ENCODE assay signal across 1 cellular context in the genomic region with DNA sequence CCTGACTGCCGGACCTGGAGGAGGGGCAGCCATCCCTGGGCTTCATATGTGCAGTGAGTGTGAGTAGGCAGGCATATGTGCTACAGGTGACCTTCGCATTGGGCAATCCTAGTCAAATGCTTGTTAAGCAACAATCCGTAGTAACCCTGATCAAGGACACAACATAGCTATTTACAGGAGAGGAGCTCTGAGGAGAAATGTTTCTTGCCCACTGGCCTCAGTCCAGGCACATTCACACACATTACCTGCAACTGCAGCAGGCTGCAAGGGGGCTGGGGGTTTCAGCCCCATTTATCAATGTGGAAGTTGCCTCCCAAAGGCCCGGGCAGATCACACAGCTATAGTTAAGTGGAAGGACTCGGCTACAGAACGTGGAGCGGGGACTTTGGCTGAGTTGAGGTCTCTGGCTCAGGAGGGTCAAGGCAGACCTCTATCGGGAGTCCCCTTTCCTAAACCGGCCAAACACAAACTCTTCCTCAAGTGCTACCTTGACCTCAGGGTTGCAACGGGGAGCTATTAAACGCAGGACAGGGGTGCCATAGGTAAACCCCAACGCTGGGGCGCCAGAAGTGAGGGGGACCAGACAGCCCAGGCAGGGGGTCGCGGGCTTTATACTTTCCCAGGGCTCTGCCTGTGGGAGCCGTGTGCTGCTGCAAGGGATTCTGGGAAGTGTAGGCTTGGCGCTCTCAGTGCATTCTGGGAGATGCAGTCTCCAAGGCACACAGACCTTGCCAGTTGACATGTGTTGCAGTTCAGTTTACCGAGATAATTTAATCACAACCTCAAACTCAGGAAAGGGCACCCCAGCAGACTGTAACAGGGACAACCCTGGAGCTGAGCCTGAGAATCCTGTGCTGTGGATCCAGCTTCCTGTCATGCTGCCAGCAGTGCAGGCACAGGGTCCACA.
A peak's percentile ranks its signal among the peaks of the same experiment; 100 is the strongest.
TF ChIP-seq lines count a peak whose summit lies in the region.

No MANE protein-coding gene starts in this region.

TF ChIP-seq in HepG2, 621 proteins besides CTCF, POLR2A, EP300 and RAD21 (continued from another document and continues in another):
- TF ChIP-seq, protein P1, sequence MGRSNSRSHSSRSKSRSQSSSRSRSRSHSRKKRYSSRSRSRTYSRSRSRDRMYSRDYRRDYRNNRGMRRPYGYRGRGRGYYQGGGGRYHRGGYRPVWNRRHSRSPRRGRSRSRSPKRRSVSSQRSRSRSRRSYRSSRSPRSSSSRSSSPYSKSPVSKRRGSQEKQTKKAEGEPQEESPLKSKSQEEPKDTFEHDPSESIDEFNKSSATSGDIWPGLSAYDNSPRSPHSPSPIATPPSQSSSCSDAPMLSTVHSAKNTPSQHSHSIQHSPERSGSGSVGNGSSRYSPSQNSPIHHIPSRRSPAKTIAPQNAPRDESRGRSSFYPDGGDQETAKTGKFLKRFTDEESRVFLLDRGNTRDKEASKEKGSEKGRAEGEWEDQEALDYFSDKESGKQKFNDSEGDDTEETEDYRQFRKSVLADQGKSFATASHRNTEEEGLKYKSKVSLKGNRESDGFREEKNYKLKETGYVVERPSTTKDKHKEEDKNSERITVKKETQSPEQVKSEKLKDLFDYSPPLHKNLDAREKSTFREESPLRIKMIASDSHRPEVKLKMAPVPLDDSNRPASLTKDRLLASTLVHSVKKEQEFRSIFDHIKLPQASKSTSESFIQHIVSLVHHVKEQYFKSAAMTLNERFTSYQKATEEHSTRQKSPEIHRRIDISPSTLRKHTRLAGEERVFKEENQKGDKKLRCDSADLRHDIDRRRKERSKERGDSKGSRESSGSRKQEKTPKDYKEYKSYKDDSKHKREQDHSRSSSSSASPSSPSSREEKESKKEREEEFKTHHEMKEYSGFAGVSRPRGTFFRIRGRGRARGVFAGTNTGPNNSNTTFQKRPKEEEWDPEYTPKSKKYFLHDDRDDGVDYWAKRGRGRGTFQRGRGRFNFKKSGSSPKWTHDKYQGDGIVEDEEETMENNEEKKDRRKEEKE (IDR thresholded peaks at IDR 0.05): no peak
- TF ChIP-seq, protein P2, sequence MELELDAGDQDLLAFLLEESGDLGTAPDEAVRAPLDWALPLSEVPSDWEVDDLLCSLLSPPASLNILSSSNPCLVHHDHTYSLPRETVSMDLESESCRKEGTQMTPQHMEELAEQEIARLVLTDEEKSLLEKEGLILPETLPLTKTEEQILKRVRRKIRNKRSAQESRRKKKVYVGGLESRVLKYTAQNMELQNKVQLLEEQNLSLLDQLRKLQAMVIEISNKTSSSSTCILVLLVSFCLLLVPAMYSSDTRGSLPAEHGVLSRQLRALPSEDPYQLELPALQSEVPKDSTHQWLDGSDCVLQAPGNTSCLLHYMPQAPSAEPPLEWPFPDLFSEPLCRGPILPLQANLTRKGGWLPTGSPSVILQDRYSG (CRISPR knock-in tag; IDR thresholded peaks at IDR 0.05): peak; percentile 69; the same call in 1 of the 2 replicates
- TF ChIP-seq ZNF780A (CRISPR knock-in tag; IDR thresholded peaks at IDR 0.05) (peak; percentile 78; the same call in 1 of the 2 replicates), RBFOX2 (IDR thresholded peaks at IDR 0.05; ENCODE audit: low read depth, low read length) (peak; percentile 60), CBX2 (IDR thresholded peaks at IDR 0.05; ENCODE audit: low read depth, low read length) (no peak), CBX2 (CRISPR knock-in tag; IDR thresholded peaks at IDR 0.05; ENCODE audit: low read depth) (no peak), HIVEP1 (CRISPR knock-in tag; IDR thresholded peaks at IDR 0.05) (peak; percentile 68; the same call in 1 of the 2 replicates), NFE2 (CRISPR knock-in tag; IDR thresholded peaks at IDR 0.05) (no peak; the same call in 1 of the 2 replicates), ZNF547 (CRISPR knock-in tag; IDR thresholded peaks at IDR 0.05) (peak; percentile 82), RBM22 (optimal IDR thresholded peaks at IDR 0.05; ENCODE audit: low read length) (no peak), ZNF367 (CRISPR knock-in tag; IDR thresholded peaks at IDR 0.05; ENCODE audit: borderline replicate concordance) (no peak), ZBTB7B (CRISPR knock-in tag; IDR thresholded peaks at IDR 0.05) (peak; percentile 76), HDAC2 (CRISPR knock-in tag; IDR thresholded peaks at IDR 0.05) (peak; percentile 96), NCOA2 (CRISPR knock-in tag; IDR thresholded peaks at IDR 0.05) (peak; percentile 95), ARNT (IDR thresholded peaks at IDR 0.05) (no peak), FOXK2 (IDR thresholded peaks at IDR 0.05) (peak; percentile 81; the same call in 1 of the 2 replicates), SYNCRIP (IDR thresholded peaks at IDR 0.05; ENCODE audit: insufficient read depth, low read depth, low read length) (no peak), GTF2F1 (IDR thresholded peaks at IDR 0.05; ENCODE audit: low read length) (no peak), ETV6 (CRISPR knock-in tag; conservative IDR thresholded peaks at IDR 0.05) (peak; percentile 47; the same call in 1 of the 2 replicates), TCF7 (IDR thresholded peaks at IDR 0.05; ENCODE audit: low read depth) (peak; percentile 32; the same call in 1 of the 2 replicates), DMAP1 (CRISPR knock-in tag; IDR thresholded peaks at IDR 0.05) (peak; percentile 94), ZNF792 (CRISPR knock-in tag; IDR thresholded peaks at IDR 0.05) (peak; percentile 96), CBX5 (CRISPR knock-in tag; IDR thresholded peaks at IDR 0.05; ENCODE audit: borderline replicate concordance) (peak; percentile 87; the same call in 1 of the 2 replicates), ZSCAN25 (CRISPR knock-in tag; IDR thresholded peaks at IDR 0.05) (peak; percentile 82), ZNF83 (CRISPR knock-in tag; IDR thresholded peaks at IDR 0.05; ENCODE audit: borderline replicate concordance) (peak; percentile 65; the same call in 1 of the 2 replicates), SRY (CRISPR knock-in tag; IDR thresholded peaks at IDR 0.05) (peak; percentile 63; the same call in 1 of the 2 replicates), NFE2L1 (CRISPR knock-in tag; IDR thresholded peaks at IDR 0.05; ENCODE audit: borderline replicate concordance) (no peak), ZNF557 (CRISPR knock-in tag; IDR thresholded peaks at IDR 0.05) (peak; percentile 78), HNF4A (CRISPR knock-in tag; IDR thresholded peaks at IDR 0.05) (peak; percentile 94), EED (CRISPR knock-in tag; IDR thresholded peaks at IDR 0.05) (peak; percentile 61), ZNF879 (CRISPR knock-in tag; IDR thresholded peaks at IDR 0.05) (no peak), ARID2 (CRISPR knock-in tag; IDR thresholded peaks at IDR 0.05; ENCODE audit: borderline replicate concordance) (peak; percentile 81), ZNF652 (CRISPR knock-in tag; IDR thresholded peaks at IDR 0.05; ENCODE audit: borderline replicate concordance, low read depth) (peak; percentile 22; the same call in 1 of the 2 replicates), FIP1L1 (IDR thresholded peaks at IDR 0.05; ENCODE audit: borderline replicate concordance, insufficient read depth, low read depth, low read length) (no peak)
- TF ChIP-seq, protein P3, sequence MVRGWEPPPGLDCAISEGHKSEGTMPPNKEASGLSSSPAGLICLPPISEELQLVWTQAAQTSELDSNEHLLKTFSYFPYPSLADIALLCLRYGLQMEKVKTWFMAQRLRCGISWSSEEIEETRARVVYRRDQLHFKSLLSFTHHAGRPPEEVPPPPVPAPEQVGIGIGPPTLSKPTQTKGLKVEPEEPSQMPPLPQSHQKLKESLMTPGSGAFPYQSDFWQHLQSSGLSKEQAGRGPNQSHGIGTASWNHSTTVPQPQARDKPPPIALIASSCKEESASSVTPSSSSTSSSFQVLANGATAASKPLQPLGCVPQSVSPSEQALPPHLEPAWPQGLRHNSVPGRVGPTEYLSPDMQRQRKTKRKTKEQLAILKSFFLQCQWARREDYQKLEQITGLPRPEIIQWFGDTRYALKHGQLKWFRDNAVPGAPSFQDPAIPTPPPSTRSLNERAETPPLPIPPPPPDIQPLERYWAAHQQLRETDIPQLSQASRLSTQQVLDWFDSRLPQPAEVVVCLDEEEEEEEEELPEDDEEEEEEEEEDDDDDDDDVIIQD (CRISPR knock-in tag; IDR thresholded peaks at IDR 0.05; ENCODE audit: low read depth): peak; percentile 71
- TF ChIP-seq, protein P4, sequence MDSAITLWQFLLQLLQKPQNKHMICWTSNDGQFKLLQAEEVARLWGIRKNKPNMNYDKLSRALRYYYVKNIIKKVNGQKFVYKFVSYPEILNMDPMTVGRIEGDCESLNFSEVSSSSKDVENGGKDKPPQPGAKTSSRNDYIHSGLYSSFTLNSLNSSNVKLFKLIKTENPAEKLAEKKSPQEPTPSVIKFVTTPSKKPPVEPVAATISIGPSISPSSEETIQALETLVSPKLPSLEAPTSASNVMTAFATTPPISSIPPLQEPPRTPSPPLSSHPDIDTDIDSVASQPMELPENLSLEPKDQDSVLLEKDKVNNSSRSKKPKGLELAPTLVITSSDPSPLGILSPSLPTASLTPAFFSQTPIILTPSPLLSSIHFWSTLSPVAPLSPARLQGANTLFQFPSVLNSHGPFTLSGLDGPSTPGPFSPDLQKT (CRISPR knock-in tag; IDR thresholded peaks at IDR 0.05; ENCODE audit: borderline replicate concordance): no peak
- TF ChIP-seq, protein P5, sequence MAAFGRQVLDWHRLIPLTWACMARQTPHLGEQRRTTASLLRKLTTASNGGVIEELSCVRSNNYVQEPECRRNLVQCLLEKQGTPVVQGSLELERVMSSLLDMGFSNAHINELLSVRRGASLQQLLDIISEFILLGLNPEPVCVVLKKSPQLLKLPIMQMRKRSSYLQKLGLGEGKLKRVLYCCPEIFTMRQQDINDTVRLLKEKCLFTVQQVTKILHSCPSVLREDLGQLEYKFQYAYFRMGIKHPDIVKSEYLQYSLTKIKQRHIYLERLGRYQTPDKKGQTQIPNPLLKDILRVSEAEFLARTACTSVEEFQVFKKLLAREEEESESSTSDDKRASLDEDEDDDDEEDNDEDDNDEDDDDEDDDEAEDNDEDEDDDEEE (CRISPR knock-in tag; IDR thresholded peaks at IDR 0.05): peak; percentile 96; the same call in 1 of the 2 replicates
- TF ChIP-seq, protein P6, sequence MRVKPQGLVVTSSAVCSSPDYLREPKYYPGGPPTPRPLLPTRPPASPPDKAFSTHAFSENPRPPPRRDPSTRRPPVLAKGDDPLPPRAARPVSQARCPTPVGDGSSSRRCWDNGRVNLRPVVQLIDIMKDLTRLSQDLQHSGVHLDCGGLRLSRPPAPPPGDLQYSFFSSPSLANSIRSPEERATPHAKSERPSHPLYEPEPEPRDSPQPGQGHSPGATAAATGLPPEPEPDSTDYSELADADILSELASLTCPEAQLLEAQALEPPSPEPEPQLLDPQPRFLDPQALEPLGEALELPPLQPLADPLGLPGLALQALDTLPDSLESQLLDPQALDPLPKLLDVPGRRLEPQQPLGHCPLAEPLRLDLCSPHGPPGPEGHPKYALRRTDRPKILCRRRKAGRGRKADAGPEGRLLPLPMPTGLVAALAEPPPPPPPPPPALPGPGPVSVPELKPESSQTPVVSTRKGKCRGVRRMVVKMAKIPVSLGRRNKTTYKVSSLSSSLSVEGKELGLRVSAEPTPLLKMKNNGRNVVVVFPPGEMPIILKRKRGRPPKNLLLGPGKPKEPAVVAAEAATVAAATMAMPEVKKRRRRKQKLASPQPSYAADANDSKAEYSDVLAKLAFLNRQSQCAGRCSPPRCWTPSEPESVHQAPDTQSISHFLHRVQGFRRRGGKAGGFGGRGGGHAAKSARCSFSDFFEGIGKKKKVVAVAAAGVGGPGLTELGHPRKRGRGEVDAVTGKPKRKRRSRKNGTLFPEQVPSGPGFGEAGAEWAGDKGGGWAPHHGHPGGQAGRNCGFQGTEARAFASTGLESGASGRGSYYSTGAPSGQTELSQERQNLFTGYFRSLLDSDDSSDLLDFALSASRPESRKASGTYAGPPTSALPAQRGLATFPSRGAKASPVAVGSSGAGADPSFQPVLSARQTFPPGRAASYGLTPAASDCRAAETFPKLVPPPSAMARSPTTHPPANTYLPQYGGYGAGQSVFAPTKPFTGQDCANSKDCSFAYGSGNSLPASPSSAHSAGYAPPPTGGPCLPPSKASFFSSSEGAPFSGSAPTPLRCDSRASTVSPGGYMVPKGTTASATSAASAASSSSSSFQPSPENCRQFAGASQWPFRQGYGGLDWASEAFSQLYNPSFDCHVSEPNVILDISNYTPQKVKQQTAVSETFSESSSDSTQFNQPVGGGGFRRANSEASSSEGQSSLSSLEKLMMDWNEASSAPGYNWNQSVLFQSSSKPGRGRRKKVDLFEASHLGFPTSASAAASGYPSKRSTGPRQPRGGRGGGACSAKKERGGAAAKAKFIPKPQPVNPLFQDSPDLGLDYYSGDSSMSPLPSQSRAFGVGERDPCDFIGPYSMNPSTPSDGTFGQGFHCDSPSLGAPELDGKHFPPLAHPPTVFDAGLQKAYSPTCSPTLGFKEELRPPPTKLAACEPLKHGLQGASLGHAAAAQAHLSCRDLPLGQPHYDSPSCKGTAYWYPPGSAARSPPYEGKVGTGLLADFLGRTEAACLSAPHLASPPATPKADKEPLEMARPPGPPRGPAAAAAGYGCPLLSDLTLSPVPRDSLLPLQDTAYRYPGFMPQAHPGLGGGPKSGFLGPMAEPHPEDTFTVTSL (CRISPR knock-in tag; IDR thresholded peaks at IDR 0.05; ENCODE audit: borderline replicate concordance): peak; percentile 85; the same call in 1 of the 2 replicates
- TF ChIP-seq, protein P7, sequence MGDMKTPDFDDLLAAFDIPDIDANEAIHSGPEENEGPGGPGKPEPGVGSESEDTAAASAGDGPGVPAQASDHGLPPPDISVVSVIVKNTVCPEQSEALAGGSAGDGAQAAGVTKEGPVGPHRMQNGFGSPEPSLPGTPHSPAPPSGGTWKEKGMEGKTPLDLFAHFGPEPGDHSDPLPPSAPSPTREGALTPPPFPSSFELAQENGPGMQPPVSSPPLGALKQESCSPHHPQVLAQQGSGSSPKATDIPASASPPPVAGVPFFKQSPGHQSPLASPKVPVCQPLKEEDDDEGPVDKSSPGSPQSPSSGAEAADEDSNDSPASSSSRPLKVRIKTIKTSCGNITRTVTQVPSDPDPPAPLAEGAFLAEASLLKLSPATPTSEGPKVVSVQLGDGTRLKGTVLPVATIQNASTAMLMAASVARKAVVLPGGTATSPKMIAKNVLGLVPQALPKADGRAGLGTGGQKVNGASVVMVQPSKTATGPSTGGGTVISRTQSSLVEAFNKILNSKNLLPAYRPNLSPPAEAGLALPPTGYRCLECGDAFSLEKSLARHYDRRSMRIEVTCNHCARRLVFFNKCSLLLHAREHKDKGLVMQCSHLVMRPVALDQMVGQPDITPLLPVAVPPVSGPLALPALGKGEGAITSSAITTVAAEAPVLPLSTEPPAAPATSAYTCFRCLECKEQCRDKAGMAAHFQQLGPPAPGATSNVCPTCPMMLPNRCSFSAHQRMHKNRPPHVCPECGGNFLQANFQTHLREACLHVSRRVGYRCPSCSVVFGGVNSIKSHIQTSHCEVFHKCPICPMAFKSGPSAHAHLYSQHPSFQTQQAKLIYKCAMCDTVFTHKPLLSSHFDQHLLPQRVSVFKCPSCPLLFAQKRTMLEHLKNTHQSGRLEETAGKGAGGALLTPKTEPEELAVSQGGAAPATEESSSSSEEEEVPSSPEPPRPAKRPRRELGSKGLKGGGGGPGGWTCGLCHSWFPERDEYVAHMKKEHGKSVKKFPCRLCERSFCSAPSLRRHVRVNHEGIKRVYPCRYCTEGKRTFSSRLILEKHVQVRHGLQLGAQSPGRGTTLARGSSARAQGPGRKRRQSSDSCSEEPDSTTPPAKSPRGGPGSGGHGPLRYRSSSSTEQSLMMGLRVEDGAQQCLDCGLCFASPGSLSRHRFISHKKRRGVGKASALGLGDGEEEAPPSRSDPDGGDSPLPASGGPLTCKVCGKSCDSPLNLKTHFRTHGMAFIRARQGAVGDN (CRISPR knock-in tag; IDR thresholded peaks at IDR 0.05): peak; percentile 95
- TF ChIP-seq, protein P8, sequence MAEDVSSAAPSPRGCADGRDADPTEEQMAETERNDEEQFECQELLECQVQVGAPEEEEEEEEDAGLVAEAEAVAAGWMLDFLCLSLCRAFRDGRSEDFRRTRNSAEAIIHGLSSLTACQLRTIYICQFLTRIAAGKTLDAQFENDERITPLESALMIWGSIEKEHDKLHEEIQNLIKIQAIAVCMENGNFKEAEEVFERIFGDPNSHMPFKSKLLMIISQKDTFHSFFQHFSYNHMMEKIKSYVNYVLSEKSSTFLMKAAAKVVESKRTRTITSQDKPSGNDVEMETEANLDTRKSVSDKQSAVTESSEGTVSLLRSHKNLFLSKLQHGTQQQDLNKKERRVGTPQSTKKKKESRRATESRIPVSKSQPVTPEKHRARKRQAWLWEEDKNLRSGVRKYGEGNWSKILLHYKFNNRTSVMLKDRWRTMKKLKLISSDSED (CRISPR knock-in tag; IDR thresholded peaks at IDR 0.05): no peak
